Comparison of ENCODE assay signal across 11 cellular contexts in the genomic region with DNA sequence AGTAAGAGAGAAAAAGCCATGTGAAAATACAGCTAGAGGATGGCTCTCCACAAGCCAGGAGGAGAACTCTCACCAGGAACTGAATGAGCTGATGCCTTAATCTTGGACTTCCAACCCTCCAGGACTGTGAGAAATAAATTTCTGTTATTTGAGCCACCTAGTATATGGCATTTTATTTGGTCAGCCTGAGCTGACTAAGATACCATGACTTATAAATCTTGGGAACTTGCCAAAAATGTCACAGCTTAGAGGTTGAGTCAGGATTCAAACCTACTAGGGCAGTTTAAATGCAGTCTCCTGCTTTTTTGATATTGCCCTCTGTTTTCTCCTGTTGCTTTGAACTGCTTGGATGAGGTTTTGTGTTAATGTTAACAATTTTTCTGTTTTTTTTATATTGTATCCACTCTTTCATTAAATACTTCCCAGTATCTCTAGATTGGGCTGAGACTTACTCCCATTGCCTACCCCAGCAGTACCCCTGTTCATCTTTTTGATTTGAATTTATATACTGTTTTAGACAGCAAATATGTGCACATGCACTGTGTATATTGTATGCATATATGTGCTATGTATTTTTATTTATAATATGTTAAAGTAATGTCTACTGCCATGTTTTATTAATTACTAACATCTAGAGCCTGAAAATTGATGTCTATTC.
DNase-seq lines count a peak whose midpoint lies in the region; ATAC-seq, FAIRE-seq and TF ChIP-seq lines count a peak whose summit lies in the region.
"Had no signal": no experiment of that assay in that cellular context is flagged by ENCODE, and none has a peak within 500 bp of the region (broad histone marks: within the 10 kb centered on the region; RNA-seq: fewer than 3 reads in every experiment).

No MANE protein-coding gene starts in this region.

- H3K4me3 ChIP-seq in RWPE2 (ENCODE audit: severe bottlenecking) (no peak overlapping the region), fibroblast of the aortic adventitia (ENCODE audit: low read depth, low read length) (no peak overlapping the region)

- H3K9me3 ChIP-seq in RWPE2 (ENCODE audit: severe bottlenecking) = no peaks in the 10 kb centered on the region

- H3K27me3 ChIP-seq in RWPE2 (ENCODE audit: insufficient read depth, poor library complexity, severe bottlenecking) = no peaks in the 10 kb centered on the region

- ATAC-seq in RWPE2 (ENCODE audit: low read depth) (peak; percentile 99), HG02610 (IDR thresholded peaks at IDR 0.05; ENCODE audit: unreplicated experiment) (no peak)
- ATAC-seq: effector memory CD8-positive, alpha-beta T cell had no signal

- no peak for FAIRE-seq in GM12891 (lab: Jason Lieb, UNC)

- H3K4me1 ChIP-seq in RWPE2 (ENCODE audit: insufficient read depth, poor library complexity, severe bottlenecking) = peaks cover 10% of the 10 kb centered on the region

- H3K36me3 ChIP-seq in RWPE2 (ENCODE audit: low read depth) = no peaks in the 10 kb centered on the region
- H3K36me3 ChIP-seq: WERI-Rb-1 had no signal

- no peak overlapping the region for H3K27ac ChIP-seq in RWPE2 (ENCODE audit: poor library complexity, severe bottlenecking)
- H3K27ac ChIP-seq: C4-2B, WERI-Rb-1 had no signal

- peak; percentile 94 for DNase-seq in A172 (ENCODE audit: low spot score)
- DNase-seq in H4 (ENCODE audit: low spot score) = peak; percentile 63
- DNase-seq in RWPE2 (ENCODE audit: low spot score) = no peak
- peak; percentile 93 for DNase-seq in fibroblast of the aortic adventitia (ENCODE audit: low read depth)
- DNase-seq in GM12891 (ENCODE audit: insufficient read length, low spot score) = no peak
- DNase-seq in RPMI8226 = no peak
- DNase-seq in retina = no peak
- DNase-seq: effector memory CD8-positive, alpha-beta T cell; WERI-Rb-1 had no signal

- TF ChIP-seq CTCF in RWPE2 (IDR thresholded peaks at IDR 0.05; ENCODE audit: poor library complexity, severe bottlenecking) = no peak
- no peak for TF ChIP-seq CTCF in fibroblast of the aortic adventitia (IDR thresholded peaks at IDR 0.05; ENCODE audit: insufficient read depth, low read length)

- TF ChIP-seq POLR2A in GM12891 (IDR thresholded peaks at IDR 0.05; ENCODE audit: low read depth, low read length) = no peak

TF ChIP-seq in GM12891, 5 proteins besides CTCF, POLR2A, EP300 and RAD21:
- TF ChIP-seq TAF1 (IDR thresholded peaks at IDR 0.05; ENCODE audit: low read depth, low read length) = no peak
- TF ChIP-seq SPI1 (IDR thresholded peaks at IDR 0.05; ENCODE audit: low read depth, low read length) = no peak
- TF ChIP-seq POU2F2 (IDR thresholded peaks at IDR 0.05; ENCODE audit: low read depth, low read length) = no peak
- no peak for TF ChIP-seq POLR2AphosphoS5 (IDR thresholded peaks at IDR 0.05; ENCODE audit: low read depth, low read length)
- TF ChIP-seq PAX5 (IDR thresholded peaks at IDR 0.05; ENCODE audit: insufficient read depth, low read length, severe bottlenecking) = no peak

Comparison
In these comparisons a context has a peak if more than half of its experiments do, and no peak if none do; other contexts are left out.
1. DNase-seq: peak in A172 (single experiment), H4 (single experiment) and fibroblast of the aortic adventitia (single experiment); none in RWPE2 (single experiment), GM12891 (single experiment), RPMI8226 (single experiment) and retina (single experiment).